ENCODE assay signal across 8 cellular contexts in genomic region chr3:101778385-101779046, GRCh38. TPM values are rescaled to one million over a fixed set of nuclear protein-coding genes. Genes with fewer than 3 reads are reported as not detected.
DNase-seq lines count a peak whose midpoint lies in the region; ATAC-seq and TF ChIP-seq lines count a peak whose summit lies in the region.

No MANE protein-coding gene starts in this region.

- H3K4me3 Mint-ChIP-seq in IgD-negative memory B cell (peak overlapping the region; percentile 77 to 98 (median 92)), chondrocyte (ENCODE audit: unreplicated experiment) (peak overlapping the region; percentile 94), naive B cell (peak overlapping the region; percentile 91 to 95 (median 94))

- H3K9me3 Mint-ChIP-seq in IgD-negative memory B cell (no peaks in the 10 kb centered on the region), chondrocyte (ENCODE audit: low read depth) (no peaks in the 10 kb centered on the region), naive B cell (no peaks in the 10 kb centered on the region)

- H3K9me3 ChIP-seq in BE2C = no peaks in the 10 kb centered on the region

- H3K4me1 Mint-ChIP-seq in IgD-negative memory B cell = peaks cover 29 to 38% (median 38%) of the 10 kb centered on the region in 3 donors
- peaks cover 30% of the 10 kb centered on the region for H3K4me1 Mint-ChIP-seq in chondrocyte (ENCODE audit: low read depth)
- peaks cover 16 to 31% (median 23%) of the 10 kb centered on the region in 3 donors for H3K4me1 Mint-ChIP-seq in naive B cell

- no peaks in the 10 kb centered on the region for H3K27me3 ChIP-seq in BE2C

- H3K36me3 Mint-ChIP-seq in IgD-negative memory B cell (peaks cover 2% of the 10 kb centered on the region), chondrocyte (ENCODE audit: low read depth) (peaks cover 5% of the 10 kb centered on the region), naive B cell (peaks cover 2 to 3% of the 10 kb centered on the region in 2 donors)

- DNase-seq in BE2C (no peak), chondrocyte (ENCODE audit: low spot score) (no peak), naive B cell (no peak), amygdala (lab: John Stamatoyannopoulos, UW) (no peak), cerebellum (ENCODE audit: low spot score) (no peak)
- DNase-seq in NK-92 treated with Interleukin-12 subunit alpha and Interleukin-12 subunit beta, amount 100 ng/mL, for 24 hours (lab: John Stamatoyannopoulos, UW) = no peak

- H3K27ac Mint-ChIP-seq in IgD-negative memory B cell = peak overlapping the region; percentile 84 to 98 (median 97)
- H3K27ac Mint-ChIP-seq in chondrocyte (ENCODE audit: unreplicated experiment) = peak overlapping the region; percentile 94
- H3K27ac Mint-ChIP-seq in naive B cell = peak overlapping the region; percentile 92 to 98 (median 97)

- no peaks in the 10 kb centered on the region; the same call in 1 of the 2 replicates for H3K4me1 ChIP-seq in BE2C

- peak overlapping the region; percentile 71 for H3K4me3 ChIP-seq in BE2C (ENCODE audit: low read depth, low read length)

- peaks cover 12% of the 10 kb centered on the region for H3K36me3 ChIP-seq in BE2C

- H3K27me3 Mint-ChIP-seq in IgD-negative memory B cell (no peaks in the 10 kb centered on the region), chondrocyte (ENCODE audit: low read depth) (no peaks in the 10 kb centered on the region), naive B cell (no peaks in the 10 kb centered on the region)

- TF ChIP-seq CTCF in BE2C (IDR thresholded peaks at IDR 0.05; ENCODE audit: low read depth, low read length) (no peak), chondrocyte (IDR thresholded peaks at IDR 0.05) (no peak)

- ATAC-seq in naive B cell (ENCODE audit: low read depth in 2 of 2) (peak in 1 of 2 donors; percentile 3), GM21723 (IDR thresholded peaks at IDR 0.05; ENCODE audit: unreplicated experiment) (no peak)

RNA-seq across cellular contexts. Expression of gene NXPE3, which starts 0.5 kb away (rescaled TPM):
- polyA plus RNA-seq in BE2C (2012; ENCODE audit: insufficient read depth, insufficient read length, low read depth) = 24.5 TPM
- polyA plus RNA-seq in IgD-negative memory B cell = 30.4 TPM
- total RNA-seq in chondrocyte = 20.3 to 27.1 TPM (median 20.4 TPM) in 3 replicates
- 10 to 100 TPM; 15.8 to 30.2 (median 21.8) TPM for polyA plus RNA-seq in naive B cell (ENCODE audit: low read depth in 6 of 6)
- 12.3 TPM for total RNA-seq in cerebellum

RNA-seq across cellular contexts. Expression of gene CEP97, which starts 54.1 kb away (rescaled TPM):
- polyA plus RNA-seq in BE2C (2012; ENCODE audit: insufficient read depth, insufficient read length, low read depth) = 4.7 TPM
- 6.1 TPM for polyA plus RNA-seq in IgD-negative memory B cell
- 8.5 to 13.7 TPM (median 11.8 TPM) in 3 replicates for total RNA-seq in chondrocyte
- polyA plus RNA-seq in naive B cell (ENCODE audit: low read depth in 6 of 6) = 1 to 10 TPM; 4.1 to 5.8 (median 4.9) TPM
- total RNA-seq in cerebellum = 45.5 TPM
